Comparison of ENCODE assay signal across 1 cellular context in the genomic region with DNA sequence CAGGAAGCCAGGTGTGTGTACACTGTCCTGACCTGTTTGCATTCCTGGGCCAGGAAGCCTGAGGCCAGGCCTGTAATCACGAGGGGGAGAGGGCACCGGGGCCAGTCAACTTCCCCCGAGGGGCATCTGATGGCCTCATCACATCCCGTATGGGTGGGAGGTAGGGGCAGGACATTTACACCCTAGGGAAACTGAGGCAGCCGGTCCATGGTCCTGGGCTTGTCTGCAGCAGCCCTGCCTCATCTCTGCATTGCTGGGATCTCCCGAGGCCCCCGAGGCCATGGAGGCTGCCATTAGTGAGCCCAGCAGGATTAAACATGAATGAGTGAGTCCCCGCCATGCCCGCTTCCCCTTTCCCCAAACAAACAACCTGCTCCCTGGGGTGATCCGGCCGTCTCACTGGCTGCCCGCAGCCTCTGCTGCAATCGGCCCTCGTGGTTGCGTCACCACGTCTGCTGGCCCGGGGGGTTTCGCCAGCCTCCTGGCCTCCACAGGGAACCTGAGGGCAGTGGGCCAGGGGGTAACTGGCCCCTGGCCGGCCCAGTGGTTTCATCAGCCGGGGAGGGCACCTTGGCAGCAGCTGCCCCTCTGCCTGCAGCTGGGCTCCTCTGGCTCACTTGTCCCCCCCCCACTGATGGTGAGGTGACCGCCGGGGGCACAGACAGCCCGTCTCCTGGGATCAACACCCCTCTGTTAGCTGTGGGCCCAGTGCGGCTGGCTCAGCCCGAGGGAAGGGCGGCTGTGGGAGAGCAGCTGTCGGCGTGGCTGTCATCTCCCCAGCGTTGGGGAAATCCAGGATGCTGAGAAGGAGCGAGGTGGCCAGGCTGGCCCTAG.
TF ChIP-seq lines count a peak whose summit lies in the region.

No MANE protein-coding gene starts in this region.

TF ChIP-seq in HepG2, 621 proteins besides CTCF, POLR2A, EP300 and RAD21 (continued from another document and continues in another):
- TF ChIP-seq, protein P1, sequence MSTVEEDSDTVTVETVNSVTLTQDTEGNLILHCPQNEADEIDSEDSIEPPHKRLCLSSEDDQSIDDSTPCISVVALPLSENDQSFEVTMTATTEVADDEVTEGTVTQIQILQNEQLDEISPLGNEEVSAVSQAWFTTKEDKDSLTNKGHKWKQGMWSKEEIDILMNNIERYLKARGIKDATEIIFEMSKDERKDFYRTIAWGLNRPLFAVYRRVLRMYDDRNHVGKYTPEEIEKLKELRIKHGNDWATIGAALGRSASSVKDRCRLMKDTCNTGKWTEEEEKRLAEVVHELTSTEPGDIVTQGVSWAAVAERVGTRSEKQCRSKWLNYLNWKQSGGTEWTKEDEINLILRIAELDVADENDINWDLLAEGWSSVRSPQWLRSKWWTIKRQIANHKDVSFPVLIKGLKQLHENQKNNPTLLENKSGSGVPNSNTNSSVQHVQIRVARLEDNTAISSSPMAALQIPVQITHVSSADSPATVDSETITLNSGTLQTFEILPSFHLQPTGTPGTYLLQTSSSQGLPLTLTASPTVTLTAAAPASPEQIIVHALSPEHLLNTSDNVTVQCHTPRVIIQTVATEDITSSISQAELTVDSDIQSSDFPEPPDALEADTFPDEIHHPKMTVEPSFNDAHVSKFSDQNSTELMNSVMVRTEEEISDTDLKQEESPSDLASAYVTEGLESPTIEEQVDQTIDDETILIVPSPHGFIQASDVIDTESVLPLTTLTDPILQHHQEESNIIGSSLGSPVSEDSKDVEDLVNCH (CRISPR knock-in tag; IDR thresholded peaks at IDR 0.05): no peak
- TF ChIP-seq ZNF768 (CRISPR knock-in tag; IDR thresholded peaks at IDR 0.05): no peak; the same call in 1 of the 2 replicates
- TF ChIP-seq SMAD9 (CRISPR knock-in tag; IDR thresholded peaks at IDR 0.05): no peak
- TF ChIP-seq ZFP37 (CRISPR knock-in tag; IDR thresholded peaks at IDR 0.05; ENCODE audit: borderline replicate concordance): peak; percentile 71; the same call in 1 of the 2 replicates
- no peak for TF ChIP-seq AHR (CRISPR knock-in tag; IDR thresholded peaks at IDR 0.05)
- peak; percentile 100 for TF ChIP-seq CEBPB (IDR thresholded peaks at IDR 0.05; ENCODE audit: borderline replicate concordance, low read depth, low read length)
- peak; percentile 88 for TF ChIP-seq SRY (CRISPR knock-in tag; IDR thresholded peaks at IDR 0.05)
- no peak for TF ChIP-seq ZNF343 (CRISPR knock-in tag; IDR thresholded peaks at IDR 0.05)
- TF ChIP-seq ZNF331 (CRISPR knock-in tag; IDR thresholded peaks at IDR 0.05): peak; percentile 58; the same call in 1 of the 2 replicates
- no peak for TF ChIP-seq ZEB1 (IDR thresholded peaks at IDR 0.05; ENCODE audit: insufficient replicate concordance, low read depth)
- TF ChIP-seq RFX3 (CRISPR knock-in tag; IDR thresholded peaks at IDR 0.05): no peak
- TF ChIP-seq PHF20 (CRISPR knock-in tag; IDR thresholded peaks at IDR 0.05): peak; percentile 5
- TF ChIP-seq HNF4G (IDR thresholded peaks at IDR 0.05; ENCODE audit: borderline replicate concordance, low read depth, low read length): peak; percentile 74; the same call in 1 of the 2 replicates
- TF ChIP-seq HNF4G (CRISPR knock-in tag; IDR thresholded peaks at IDR 0.05; ENCODE audit: borderline replicate concordance, low read depth): peak; percentile 65; the same call in 1 of the 2 replicates
- no peak for TF ChIP-seq ATM (IDR thresholded peaks at IDR 0.05; ENCODE audit: borderline replicate concordance)
- TF ChIP-seq SP4 (CRISPR knock-in tag; IDR thresholded peaks at IDR 0.05): peak; percentile 78
- no peak for TF ChIP-seq ISX (CRISPR knock-in tag; conservative IDR thresholded peaks at IDR 0.05)
- no peak for TF ChIP-seq USF2 (IDR thresholded peaks at IDR 0.05; ENCODE audit: low read depth, low read length)
- peak; percentile 66 for TF ChIP-seq USF2 (CRISPR knock-in tag; IDR thresholded peaks at IDR 0.05; ENCODE audit: borderline replicate concordance)
- no peak for TF ChIP-seq U2AF2 (IDR thresholded peaks at IDR 0.05; ENCODE audit: low read depth, low read length)
- peak; percentile 56; the same call in 1 of the 2 replicates for TF ChIP-seq KLF15 (CRISPR knock-in tag; IDR thresholded peaks at IDR 0.05; ENCODE audit: borderline replicate concordance)
- TF ChIP-seq ZNF136 (CRISPR knock-in tag; IDR thresholded peaks at IDR 0.05; ENCODE audit: low read depth): no peak
- TF ChIP-seq NR2C2 (CRISPR knock-in tag; IDR thresholded peaks at IDR 0.05; ENCODE audit: borderline replicate concordance): peak; percentile 82
- TF ChIP-seq KLF12 (CRISPR knock-in tag; IDR thresholded peaks at IDR 0.05; ENCODE audit: borderline replicate concordance): 0 out of 2 replicates have a peak, but pooled peaks have one; percentile 17
- TF ChIP-seq, protein P2, sequence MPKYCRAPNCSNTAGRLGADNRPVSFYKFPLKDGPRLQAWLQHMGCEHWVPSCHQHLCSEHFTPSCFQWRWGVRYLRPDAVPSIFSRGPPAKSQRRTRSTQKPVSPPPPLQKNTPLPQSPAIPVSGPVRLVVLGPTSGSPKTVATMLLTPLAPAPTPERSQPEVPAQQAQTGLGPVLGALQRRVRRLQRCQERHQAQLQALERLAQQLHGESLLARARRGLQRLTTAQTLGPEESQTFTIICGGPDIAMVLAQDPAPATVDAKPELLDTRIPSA (CRISPR knock-in tag; IDR thresholded peaks at IDR 0.05; ENCODE audit: borderline replicate concordance): 0 out of 2 replicates have a peak, but pooled peaks have one; percentile 58
- peak; percentile 85; the same call in 1 of the 2 replicates for TF ChIP-seq TERF1 (CRISPR knock-in tag; IDR thresholded peaks at IDR 0.05)
- TF ChIP-seq, protein P3, sequence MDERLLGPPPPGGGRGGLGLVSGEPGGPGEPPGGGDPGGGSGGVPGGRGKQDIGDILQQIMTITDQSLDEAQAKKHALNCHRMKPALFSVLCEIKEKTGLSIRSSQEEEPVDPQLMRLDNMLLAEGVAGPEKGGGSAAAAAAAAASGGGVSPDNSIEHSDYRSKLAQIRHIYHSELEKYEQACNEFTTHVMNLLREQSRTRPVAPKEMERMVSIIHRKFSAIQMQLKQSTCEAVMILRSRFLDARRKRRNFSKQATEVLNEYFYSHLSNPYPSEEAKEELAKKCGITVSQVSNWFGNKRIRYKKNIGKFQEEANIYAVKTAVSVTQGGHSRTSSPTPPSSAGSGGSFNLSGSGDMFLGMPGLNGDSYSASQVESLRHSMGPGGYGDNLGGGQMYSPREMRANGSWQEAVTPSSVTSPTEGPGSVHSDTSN (CRISPR knock-in tag; IDR thresholded peaks at IDR 0.05): no peak; the same call in 1 of the 2 replicates
- peak; percentile 67; the same call in 1 of the 2 replicates for TF ChIP-seq ZNF441 (CRISPR knock-in tag; IDR thresholded peaks at IDR 0.05; ENCODE audit: borderline replicate concordance)
- no peak for TF ChIP-seq ZNF598 (CRISPR knock-in tag; IDR thresholded peaks at IDR 0.05; ENCODE audit: borderline replicate concordance)
- no peak for TF ChIP-seq ZNF550 (CRISPR knock-in tag; IDR thresholded peaks at IDR 0.05; ENCODE audit: borderline replicate concordance)
- peak; percentile 67 for TF ChIP-seq ASH2L (IDR thresholded peaks at IDR 0.05; ENCODE audit: insufficient read length, low read depth, low read length)
- TF ChIP-seq, protein P4, sequence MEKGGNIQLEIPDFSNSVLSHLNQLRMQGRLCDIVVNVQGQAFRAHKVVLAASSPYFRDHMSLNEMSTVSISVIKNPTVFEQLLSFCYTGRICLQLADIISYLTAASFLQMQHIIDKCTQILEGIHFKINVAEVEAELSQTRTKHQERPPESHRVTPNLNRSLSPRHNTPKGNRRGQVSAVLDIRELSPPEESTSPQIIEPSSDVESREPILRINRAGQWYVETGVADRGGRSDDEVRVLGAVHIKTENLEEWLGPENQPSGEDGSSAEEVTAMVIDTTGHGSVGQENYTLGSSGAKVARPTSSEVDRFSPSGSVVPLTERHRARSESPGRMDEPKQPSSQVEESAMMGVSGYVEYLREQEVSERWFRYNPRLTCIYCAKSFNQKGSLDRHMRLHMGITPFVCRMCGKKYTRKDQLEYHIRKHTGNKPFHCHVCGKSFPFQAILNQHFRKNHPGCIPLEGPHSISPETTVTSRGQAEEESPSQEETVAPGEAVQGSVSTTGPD (CRISPR knock-in tag; IDR thresholded peaks at IDR 0.05): no peak
- TF ChIP-seq ZNF543 (CRISPR knock-in tag; IDR thresholded peaks at IDR 0.05): no peak
- no peak for TF ChIP-seq ZKSCAN1 (IDR thresholded peaks at IDR 0.05; ENCODE audit: low read length)
- no peak for TF ChIP-seq ZBTB1 (CRISPR knock-in tag; IDR thresholded peaks at IDR 0.05; ENCODE audit: borderline replicate concordance)
- peak; percentile 87; the same call in 1 of the 2 replicates for TF ChIP-seq FUBP1 (CRISPR knock-in tag; IDR thresholded peaks at IDR 0.05; ENCODE audit: borderline replicate concordance)
- TF ChIP-seq, protein P5, sequence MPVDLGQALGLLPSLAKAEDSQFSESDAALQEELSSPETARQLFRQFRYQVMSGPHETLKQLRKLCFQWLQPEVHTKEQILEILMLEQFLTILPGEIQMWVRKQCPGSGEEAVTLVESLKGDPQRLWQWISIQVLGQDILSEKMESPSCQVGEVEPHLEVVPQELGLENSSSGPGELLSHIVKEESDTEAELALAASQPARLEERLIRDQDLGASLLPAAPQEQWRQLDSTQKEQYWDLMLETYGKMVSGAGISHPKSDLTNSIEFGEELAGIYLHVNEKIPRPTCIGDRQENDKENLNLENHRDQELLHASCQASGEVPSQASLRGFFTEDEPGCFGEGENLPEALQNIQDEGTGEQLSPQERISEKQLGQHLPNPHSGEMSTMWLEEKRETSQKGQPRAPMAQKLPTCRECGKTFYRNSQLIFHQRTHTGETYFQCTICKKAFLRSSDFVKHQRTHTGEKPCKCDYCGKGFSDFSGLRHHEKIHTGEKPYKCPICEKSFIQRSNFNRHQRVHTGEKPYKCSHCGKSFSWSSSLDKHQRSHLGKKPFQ (CRISPR knock-in tag; IDR thresholded peaks at IDR 0.05; ENCODE audit: insufficient replicate concordance): peak; percentile 65
- no peak for TF ChIP-seq RBM22 (optimal IDR thresholded peaks at IDR 0.05; ENCODE audit: low read length)
- peak; percentile 86 for TF ChIP-seq ZNF687 (CRISPR knock-in tag; IDR thresholded peaks at IDR 0.05)
- TF ChIP-seq ELF1 (CRISPR knock-in tag; IDR thresholded peaks at IDR 0.05): peak; percentile 35
- TF ChIP-seq PAX8 (CRISPR knock-in tag; IDR thresholded peaks at IDR 0.05; ENCODE audit: borderline replicate concordance): no peak; the same call in 1 of the 2 replicates
- peak; percentile 17; the same call in 2 of the 3 replicates for TF ChIP-seq MXI1 (IDR thresholded peaks at IDR 0.05; ENCODE audit: borderline replicate concordance, low read depth, low read length)
- no peak for TF ChIP-seq KLF11 (CRISPR knock-in tag; IDR thresholded peaks at IDR 0.05)
